Comparison of ENCODE assay signal across 15 cellular contexts in the genomic region with DNA sequence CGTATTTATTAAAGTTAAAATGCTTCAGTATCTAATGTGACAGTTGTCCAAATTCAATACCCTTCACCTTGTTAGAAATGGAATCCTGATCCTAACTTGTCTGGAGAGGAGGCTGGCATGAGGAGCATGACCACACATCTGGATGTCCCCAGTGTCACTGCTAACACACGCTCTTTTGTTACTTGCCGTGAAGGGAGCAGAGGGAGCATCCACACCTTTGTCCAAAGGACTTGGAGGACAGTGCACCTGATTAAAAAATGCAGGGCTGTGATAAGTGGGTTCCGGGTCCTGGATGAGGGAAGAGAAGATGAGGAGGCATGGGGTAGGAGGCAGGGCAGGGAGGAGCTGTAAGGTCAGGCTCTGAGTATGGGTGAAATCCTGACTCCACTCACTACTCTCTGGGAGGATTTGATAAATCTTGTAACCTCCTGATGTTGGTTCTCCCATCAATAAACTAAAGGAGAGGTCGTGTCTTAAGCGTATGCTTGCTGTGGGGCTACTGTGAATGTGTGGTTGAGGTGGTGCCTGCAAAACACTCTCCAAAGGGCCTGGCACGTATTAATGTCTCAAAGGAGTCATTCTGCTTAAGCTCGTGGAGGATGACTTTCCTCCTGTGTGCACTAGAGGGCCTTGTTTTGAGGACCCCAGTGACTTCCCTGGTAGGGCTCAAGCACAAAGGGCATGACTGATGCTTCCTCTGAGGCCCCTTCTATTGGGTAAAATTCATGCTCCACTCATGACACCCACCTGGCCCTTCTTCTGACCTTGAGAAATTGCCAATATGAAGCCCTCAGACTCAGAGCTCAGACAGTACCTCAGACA. TPM values are rescaled to one million over a fixed set of nuclear protein-coding genes. Genes with fewer than 3 reads are reported as not detected.
A peak's percentile ranks its signal among the peaks of the same experiment; 100 is the strongest.
DNase-seq lines count a peak whose midpoint lies in the region; ATAC-seq and TF ChIP-seq lines count a peak whose summit lies in the region.
"Had no signal": no experiment of that assay in that cellular context is flagged by ENCODE, and none has a peak within 500 bp of the region (broad histone marks: within the 10 kb centered on the region; RNA-seq: fewer than 3 reads in every experiment).

No MANE protein-coding gene starts in this region.

- H3K9ac ChIP-seq in colonic mucosa (ENCODE audit: low read depth in 2 of 2, low read length in 2 of 2) = no peak overlapping the region

- H3K27me3 ChIP-seq in colonic mucosa = no peaks in the 10 kb centered on the region

- peak overlapping the region; percentile 29 to 31 for H3K27ac Mint-ChIP-seq in natural killer cell
- H3K27ac Mint-ChIP-seq in natural killer cell treated with Interleukin-12 subunit alpha and Interleukin-12 subunit beta and Interleukin-15 and Interleukin-18, amount 100 ng/mL, for 72 hours = no peak overlapping the region
- H3K27ac Mint-ChIP-seq: T-helper 2 cell treated with Interferon-gamma antibody and Interleukin-4, amounts not matched to agents 5 μg/mL and 100 μg/mL, for 36 hours had no signal

- no peaks in the 10 kb centered on the region for H3K9me3 ChIP-seq in colonic mucosa

- ATAC-seq in natural killer cell = peak; percentile 56 to 90 (median 83)
- no peak for ATAC-seq in natural killer cell treated with Interleukin-12 subunit alpha and Interleukin-12 subunit beta and Interleukin-15 and Interleukin-18, amount 100 ng/mL, for 72 hours
- ATAC-seq in GM19351 (IDR thresholded peaks at IDR 0.05; ENCODE audit: unreplicated experiment) = no peak
- ATAC-seq in HG02610 (IDR thresholded peaks at IDR 0.05; ENCODE audit: unreplicated experiment) = no peak

- H3K4me1 ChIP-seq in colonic mucosa = no peaks in the 10 kb centered on the region

- no peak for DNase-seq in natural killer cell
- DNase-seq in natural killer cell treated with Interleukin-12 subunit alpha and Interleukin-12 subunit beta and Interleukin-15 and Interleukin-18, amount 100 ng/mL, for 72 hours (ENCODE audit: low spot score) = no peak
- DNase-seq in NAMALWA (ENCODE audit: low spot score) = peak; percentile 75
- DNase-seq in fibroblast of pulmonary artery (ENCODE audit: low read depth) = no peak
- no peak for DNase-seq in colonic mucosa
- DNase-seq in NCI-H446 (lab: John Stamatoyannopoulos, UW) = no peak
- DNase-seq: amygdala, C1 segment of cervical spinal cord, NCI-H187 had no signal

- H3K36me3 Mint-ChIP-seq in natural killer cell = peaks cover 6% of the 10 kb centered on the region
- H3K36me3 Mint-ChIP-seq in natural killer cell treated with Interleukin-12 subunit alpha and Interleukin-12 subunit beta and Interleukin-15 and Interleukin-18, amount 100 ng/mL, for 72 hours = peaks cover 11% of the 10 kb centered on the region

- H3K4me3 ChIP-seq in fibroblast of pulmonary artery (replicated peaks; ENCODE audit: low read depth, low read length) (no peak overlapping the region), colonic mucosa (no peak overlapping the region)
- H3K4me3 ChIP-seq: lung had no signal

- intact Hi-C loops in natural killer cell (cut with micrococcal nuclease) (no loop called here), colonic mucosa (cut with DNase I) (no loop called here)

- peak; percentile 17 for TF ChIP-seq CTCF in natural killer cell (IDR thresholded peaks at IDR 0.05)
- peak; percentile 15 for TF ChIP-seq CTCF in fibroblast of pulmonary artery (IDR thresholded peaks at IDR 0.05; ENCODE audit: low read length, missing control alignments)
- TF ChIP-seq CTCF in colonic mucosa (IDR thresholded peaks at IDR 0.05) = no peak

- peaks cover 34 to 46% of the 10 kb centered on the region in 2 donors for H3K4me1 Mint-ChIP-seq in natural killer cell
- H3K4me1 Mint-ChIP-seq in natural killer cell treated with Interleukin-12 subunit alpha and Interleukin-12 subunit beta and Interleukin-15 and Interleukin-18, amount 100 ng/mL, for 72 hours (ENCODE audit: low read depth in 2 of 2) = peaks cover 24 to 27% of the 10 kb centered on the region in 2 donors

- H3K27ac ChIP-seq in colonic mucosa = no peak overlapping the region

- no peak overlapping the region for H3K4me3 Mint-ChIP-seq in natural killer cell
- H3K4me3 Mint-ChIP-seq in natural killer cell treated with Interleukin-12 subunit alpha and Interleukin-12 subunit beta and Interleukin-15 and Interleukin-18, amount 100 ng/mL, for 72 hours = no peak overlapping the region
- H3K4me3 Mint-ChIP-seq: T-helper 2 cell treated with Interferon-gamma antibody and Interleukin-4, amounts not matched to agents 5 μg/mL and 100 μg/mL, for 36 hours had no signal

- H3K9me3 Mint-ChIP-seq in natural killer cell = peaks cover 2 to 8% of the 10 kb centered on the region in 2 donors
- H3K9me3 Mint-ChIP-seq in natural killer cell treated with Interleukin-12 subunit alpha and Interleukin-12 subunit beta and Interleukin-15 and Interleukin-18, amount 100 ng/mL, for 72 hours = peaks cover 4% of the 10 kb centered on the region
- H3K9me3 Mint-ChIP-seq: T-helper 2 cell treated with Interferon-gamma antibody and Interleukin-4, amounts not matched to agents 5 μg/mL and 100 μg/mL, for 36 hours had no signal

- no peaks in the 10 kb centered on the region for H3K27me3 Mint-ChIP-seq in natural killer cell (ENCODE audit: low read depth in 2 of 2)
- no peaks in the 10 kb centered on the region for H3K27me3 Mint-ChIP-seq in natural killer cell treated with Interleukin-12 subunit alpha and Interleukin-12 subunit beta and Interleukin-15 and Interleukin-18, amount 100 ng/mL, for 72 hours

- H3K36me3 ChIP-seq in colonic mucosa = no peaks in the 10 kb centered on the region

RNA-seq across cellular contexts. Expression of gene IGLL5, which starts 16.8 kb away (rescaled TPM):
- total RNA-seq in natural killer cell (100 to 1,000 TPM in 1 of 3 donors, under 1 TPM in 2; 0.38 to 124 (median 0.93) TPM), colonic mucosa (10 to 100 TPM; 18.8 to 29.2 TPM)
- 1 to 10 TPM in 1 of 2 donors, not detected in 1; 5.4 TPM for total RNA-seq in natural killer cell treated with Interleukin-12 subunit alpha and Interleukin-12 subunit beta and Interleukin-15 and Interleukin-18, amount 100 ng/mL, for 72 hours
- total RNA-seq: pulmonary artery endothelial cell, temporal lobe had no signal

Comparison
In these comparisons a context has a peak if more than half of its experiments do, and no peak if none do; other contexts are left out.
1. ATAC-seq: peak in natural killer cell (3 of 3); none in natural killer cell treated with Interleukin-12 subunit alpha and Interleukin-12 subunit beta and Interleukin-15 and Interleukin-18, amount 100 ng/mL, for 72 hours (0 of 2), GM19351 (single experiment) and HG02610 (single experiment).
2. H3K27ac Mint-ChIP-seq: peak in natural killer cell (2 of 2); none in natural killer cell treated with Interleukin-12 subunit alpha and Interleukin-12 subunit beta and Interleukin-15 and Interleukin-18, amount 100 ng/mL, for 72 hours (0 of 2).